ENCODE assay signal across 18 cellular contexts in genomic region chr17:608911-609882, GRCh38.
A peak's percentile ranks its signal among the peaks of the same experiment; 100 is the strongest.
DNase-seq lines count a peak whose midpoint lies in the region; ATAC-seq, FAIRE-seq and TF ChIP-seq lines count a peak whose summit lies in the region.
"Had no signal": no experiment of that assay in that cellular context is flagged by ENCODE, and none has a peak within 500 bp of the region (broad histone marks: within the 10 kb centered on the region; RNA-seq: fewer than 3 reads in every experiment).

No MANE protein-coding gene starts in this region.

- no peaks in the 10 kb centered on the region for H3K9me3 ChIP-seq in adipocyte (ENCODE audit: control insufficient read depth, low read length)
- H3K9me3 ChIP-seq: tibial nerve had no signal

- H3K27me3 ChIP-seq in adipocyte (replicated peaks; ENCODE audit: control insufficient read depth, insufficient read depth, low read length) = no peaks in the 10 kb centered on the region
- H3K27me3 ChIP-seq: tibial nerve had no signal

- H3K27me3 Mint-ChIP-seq in memory B cell = no peaks in the 10 kb centered on the region

- FAIRE-seq in HTR-8/SVneo (lab: Jason Lieb, UNC) = peak; percentile 20
- FAIRE-seq: frontal cortex had no signal

- peaks cover 18% of the 10 kb centered on the region for H3K36me3 Mint-ChIP-seq in memory B cell

- H3K4me1 Mint-ChIP-seq in memory B cell = peaks cover 6% of the 10 kb centered on the region

- H3K9me3 Mint-ChIP-seq in memory B cell = no peaks in the 10 kb centered on the region

- no peak overlapping the region for H3K4me3 ChIP-seq in AG10803 (ENCODE audit: low read length)
- no peak overlapping the region for H3K4me3 ChIP-seq in adipocyte (ENCODE audit: low read length)
- H3K4me3 ChIP-seq: tibial nerve had no signal

- H3K36me3 ChIP-seq in adipocyte (ENCODE audit: control insufficient read depth, insufficient read depth, low read length, severe bottlenecking) = peaks cover 20% of the 10 kb centered on the region

- peak overlapping the region; percentile 38 for H3K4me3 Mint-ChIP-seq in memory B cell

- no peak overlapping the region for H3K9ac ChIP-seq in adipocyte (ENCODE audit: low read length)

- no peak for TF ChIP-seq CTCF in AG10803 (conservative IDR thresholded peaks at IDR 0.05; ENCODE audit: low read length)

- ATAC-seq in memory B cell (ENCODE audit: low read depth) = no peak
- no peak for ATAC-seq in GM18519 (IDR thresholded peaks at IDR 0.05; ENCODE audit: low FRiP score, unreplicated experiment)
- ATAC-seq in HG03175 (IDR thresholded peaks at IDR 0.05; ENCODE audit: unreplicated experiment) = no peak
- no peak for ATAC-seq in HG03439 (IDR thresholded peaks at IDR 0.05; ENCODE audit: unreplicated experiment)
- ATAC-seq: left cardiac atrium had no signal

- peaks cover 10% of the 10 kb centered on the region for H3K4me1 ChIP-seq in adipocyte (ENCODE audit: control insufficient read depth, insufficient read depth, low read length)

- H3K27ac Mint-ChIP-seq in memory B cell = peak overlapping the region; percentile 67

- DNase-seq in AG10803 (ENCODE audit: low read depth) (peak; percentile 37), HTR-8/SVneo (ENCODE audit: insufficient read length, low spot score) (no peak), adipocyte (ENCODE audit: low read depth) (peak; percentile 55), memory B cell (ENCODE audit: low spot score in 2 of 2) (no peak), globus pallidus (ENCODE audit: low spot score) (no peak)
- DNase-seq: activated naive CD4-positive, alpha-beta T cell treated with Interleukin-2 at 50 U/mL for 16 hours; DMS 273 treated with DMSO at 0.1 percent for 48 hours; H7; KBM-7; left cardiac atrium; NCI-H1092; NCI-H69; stimulated activated naive CD4-positive, alpha-beta T cell treated with Interleukin-2 at 50 U/mL for 16 hours had no signal

Comparison
In these comparisons a context has a peak if more than half of its experiments do, and no peak if none do; other contexts are left out.
1. DNase-seq: peak in AG10803 (single experiment) and adipocyte (single experiment); none in HTR-8/SVneo (single experiment), memory B cell (0 of 2) and globus pallidus (single experiment).